20 cellular contexts compared by ENCODE assay signal in the genomic region with DNA sequence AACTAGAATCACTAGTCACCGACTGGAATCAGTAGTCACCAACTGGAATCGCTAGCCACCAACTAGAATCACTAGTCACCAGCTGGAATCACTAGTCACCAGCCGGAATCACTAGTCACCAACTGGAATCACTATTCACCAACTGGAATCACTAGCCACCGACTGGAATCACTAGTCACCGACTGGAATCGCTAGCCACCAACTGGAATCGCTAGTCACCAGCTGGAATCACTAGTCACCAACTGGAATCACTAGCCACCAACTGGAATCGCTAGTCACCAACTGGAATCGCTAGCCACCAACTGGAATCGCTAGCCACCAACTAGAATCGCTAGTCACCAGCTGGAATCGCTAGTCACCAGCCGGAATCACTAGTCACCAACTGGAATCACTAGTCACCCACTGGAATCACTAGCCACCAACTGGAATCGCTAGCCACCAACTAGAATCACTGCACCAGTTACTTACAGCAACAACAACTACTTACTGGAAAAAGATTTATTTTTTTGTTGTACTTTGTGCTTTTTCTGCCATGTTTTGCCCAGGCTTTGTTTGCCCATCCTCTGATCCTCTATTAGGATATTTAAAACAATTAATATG. TPM values are rescaled to one million over a fixed set of nuclear protein-coding genes. Genes with fewer than 3 reads are reported as not detected.
DNase-seq lines count a peak whose midpoint lies in the region; ATAC-seq and TF ChIP-seq lines count a peak whose summit lies in the region.
"Had no signal": no experiment of that assay in that cellular context is flagged by ENCODE, and none has a peak within 500 bp of the region (broad histone marks: within the 10 kb centered on the region; RNA-seq: fewer than 3 reads in every experiment).

No MANE protein-coding gene starts in this region.

- peaks cover 7% of the 10 kb centered on the region for H3K27me3 Mint-ChIP-seq in activated naive CD4-positive, alpha-beta T cell treated with anti-CD3 and anti-CD28 coated beads for 36 hours (ENCODE audit: low read depth)
- peaks cover 45% of the 10 kb centered on the region for H3K27me3 Mint-ChIP-seq in activated naive CD4-positive, alpha-beta T cell treated with anti-CD3 and anti-CD28 coated beads, Interleukin-2, amount 10 ng/mL, durations not matched to agents 7 days and 5 days
- H3K27me3 Mint-ChIP-seq in brain (peaks cover 63% of the 10 kb centered on the region), type B pancreatic cell (peaks cover 69% of the 10 kb centered on the region)
- H3K27me3 Mint-ChIP-seq in naive thymus-derived CD8-positive, alpha-beta T cell: peaks cover 0 to 11% (median 0%) of the 10 kb centered on the region in 5 donors

- POLR2A ChIA-PET in naive thymus-derived CD8-positive, alpha-beta T cell (lab: Charles Lee): interaction anchor here (0.9 kb wide), 1 partner anchor 43 kb away, joined by 3 read pairs; no protein-coding TSS in a partner anchor

- no peaks in the 10 kb centered on the region for H3K9me3 Mint-ChIP-seq in activated naive CD4-positive, alpha-beta T cell treated with anti-CD3 and anti-CD28 coated beads for 36 hours
- no peaks in the 10 kb centered on the region for H3K9me3 Mint-ChIP-seq in activated naive CD4-positive, alpha-beta T cell treated with anti-CD3 and anti-CD28 coated beads, Interleukin-2, amount 10 ng/mL, durations not matched to agents 7 days and 5 days
- peaks cover under 1 to 4% (median 3%) of the 10 kb centered on the region in 5 experiments for H3K9me3 Mint-ChIP-seq in brain
- H3K9me3 Mint-ChIP-seq in naive thymus-derived CD8-positive, alpha-beta T cell: no peaks in the 10 kb centered on the region
- H3K9me3 Mint-ChIP-seq in type B pancreatic cell: peaks cover 4% of the 10 kb centered on the region
- H3K9me3 Mint-ChIP-seq: IgD-negative memory B cell had no signal

- ATAC-seq in naive thymus-derived CD8-positive, alpha-beta T cell: no peak
- ATAC-seq in GM18502 (IDR thresholded peaks at IDR 0.05; ENCODE audit: poor library complexity, unreplicated experiment): no peak

- H3K27ac Mint-ChIP-seq in activated naive CD4-positive, alpha-beta T cell treated with anti-CD3 and anti-CD28 coated beads for 36 hours: no peak overlapping the region
- no peak overlapping the region for H3K27ac Mint-ChIP-seq in activated naive CD4-positive, alpha-beta T cell treated with anti-CD3 and anti-CD28 coated beads, Interleukin-2, amount 10 ng/mL, durations not matched to agents 7 days and 5 days
- H3K27ac Mint-ChIP-seq in brain: no peak overlapping the region
- peak overlapping the region in 2 of 10 donors; percentile 6 to 43 for H3K27ac Mint-ChIP-seq in naive thymus-derived CD8-positive, alpha-beta T cell
- no peak overlapping the region for H3K27ac Mint-ChIP-seq in type B pancreatic cell
- H3K27ac Mint-ChIP-seq: IgD-negative memory B cell had no signal

- TF ChIP-seq CTCF in brain (conservative IDR thresholded peaks at IDR 0.05) (no peak), type B pancreatic cell (conservative IDR thresholded peaks at IDR 0.05) (no peak)

- H3K4me1 Mint-ChIP-seq in activated naive CD4-positive, alpha-beta T cell treated with anti-CD3 and anti-CD28 coated beads for 36 hours (ENCODE audit: low read depth): peaks cover 11% of the 10 kb centered on the region
- peaks cover 9% of the 10 kb centered on the region for H3K4me1 Mint-ChIP-seq in activated naive CD4-positive, alpha-beta T cell treated with anti-CD3 and anti-CD28 coated beads, Interleukin-2, amount 10 ng/mL, durations not matched to agents 7 days and 5 days
- H3K4me1 Mint-ChIP-seq in brain: peaks cover 9% of the 10 kb centered on the region
- peaks cover 8 to 18% (median 14%) of the 10 kb centered on the region in 4 donors for H3K4me1 Mint-ChIP-seq in naive thymus-derived CD8-positive, alpha-beta T cell
- peaks cover 3% of the 10 kb centered on the region for H3K4me1 Mint-ChIP-seq in type B pancreatic cell (ENCODE audit: unreplicated experiment)

- peak overlapping the region; percentile 53 for H3K4me3 Mint-ChIP-seq in activated naive CD4-positive, alpha-beta T cell treated with anti-CD3 and anti-CD28 coated beads for 36 hours
- H3K4me3 Mint-ChIP-seq in activated naive CD4-positive, alpha-beta T cell treated with anti-CD3 and anti-CD28 coated beads, Interleukin-2, amount 10 ng/mL, durations not matched to agents 7 days and 5 days: no peak overlapping the region
- peak overlapping the region in 4 of 5 experiments; percentile 58 to 76 (median 72) for H3K4me3 Mint-ChIP-seq in brain
- peak overlapping the region in 8 of 10 donors; percentile 40 to 85 (median 70) for H3K4me3 Mint-ChIP-seq in naive thymus-derived CD8-positive, alpha-beta T cell
- H3K4me3 Mint-ChIP-seq in type B pancreatic cell: peak overlapping the region; percentile 20

- CTCF ChIA-PET in activated naive CD4-positive, alpha-beta T cell treated with anti-CD3 and anti-CD28 coated beads for 36 hours (lab: Charles Lee): no interaction called here
- CTCF ChIA-PET in activated naive CD4-positive, alpha-beta T cell treated with anti-CD3 and anti-CD28 coated beads, Interleukin-2, amount 10 ng/mL, durations not matched to agents 7 days and 5 days (lab: Charles Lee): no interaction called here

- H3K36me3 Mint-ChIP-seq in activated naive CD4-positive, alpha-beta T cell treated with anti-CD3 and anti-CD28 coated beads for 36 hours (ENCODE audit: low read depth): no peaks in the 10 kb centered on the region
- H3K36me3 Mint-ChIP-seq in activated naive CD4-positive, alpha-beta T cell treated with anti-CD3 and anti-CD28 coated beads, Interleukin-2, amount 10 ng/mL, durations not matched to agents 7 days and 5 days: no peaks in the 10 kb centered on the region
- H3K36me3 Mint-ChIP-seq in brain (no peaks in the 10 kb centered on the region), type B pancreatic cell (no peaks in the 10 kb centered on the region)
- no peaks in the 10 kb centered on the region for H3K36me3 Mint-ChIP-seq in naive thymus-derived CD8-positive, alpha-beta T cell

- intact Hi-C loops in activated naive CD4-positive, alpha-beta T cell treated with anti-CD3 and anti-CD28 coated beads for 36 hours (cut with micrococcal nuclease): no loop called here

- no peak for DNase-seq in activated naive CD4-positive, alpha-beta T cell treated with anti-CD3 and anti-CD28 coated beads for 36 hours
- DNase-seq in activated naive CD4-positive, alpha-beta T cell treated with anti-CD3 and anti-CD28 coated beads, Interleukin-2, amount 10 ng/mL, durations not matched to agents 7 days and 5 days: no peak
- no peak for DNase-seq in naive thymus-derived CD8-positive, alpha-beta T cell
- DNase-seq in type B pancreatic cell (ENCODE audit: extremely low spot score, unreplicated experiment): no peak
- no peak for DNase-seq in NCI-H524 treated with DMSO at 0.1 percent for 48 hours (lab: John Stamatoyannopoulos, UW)
- DNase-seq: DMS153, DND-41, HCEC 1CT, NCI-H1048, NCI-H1417 treated with DMSO at 0.1 percent for 48 hours, NCI-H1694 treated with DMSO at 0.1 percent for 48 hours, NCI-H2081, NCI-H2227 treated with DMSO at 0.1 percent for 48 hours, NCI-H69, Right ventricle myocardium superior, RPMI8226 had no signal

RNA-seq across cellular contexts. Expression of gene FLT4, which starts 25.7 kb away (rescaled TPM):
- total RNA-seq in activated naive CD4-positive, alpha-beta T cell treated with anti-CD3 and anti-CD28 coated beads for 36 hours: 1 to 10 TPM; 1.5 to 2.7 TPM
- 3.2 TPM for polyA plus RNA-seq in brain (ENCODE audit: insufficient read depth, low read depth, low replicate concordance)
- 10 to 100 TPM; 40.6 to 44.5 TPM for total RNA-seq in naive thymus-derived CD8-positive, alpha-beta T cell
- polyA plus RNA-seq in naive thymus-derived CD8-positive, alpha-beta T cell: 1 to 10 TPM in 2 of 3 donors, under 1 TPM in 1; 0.93 to 2.8 (median 1.1) TPM
- total RNA-seq in type B pancreatic cell (ENCODE audit: low replicate concordance): 0.45 and 3.4 TPM in 2 replicates
- total RNA-seq: SJSA1 had no signal
